Comparison of ENCODE assay signal across 9 cellular contexts in the genomic region with DNA sequence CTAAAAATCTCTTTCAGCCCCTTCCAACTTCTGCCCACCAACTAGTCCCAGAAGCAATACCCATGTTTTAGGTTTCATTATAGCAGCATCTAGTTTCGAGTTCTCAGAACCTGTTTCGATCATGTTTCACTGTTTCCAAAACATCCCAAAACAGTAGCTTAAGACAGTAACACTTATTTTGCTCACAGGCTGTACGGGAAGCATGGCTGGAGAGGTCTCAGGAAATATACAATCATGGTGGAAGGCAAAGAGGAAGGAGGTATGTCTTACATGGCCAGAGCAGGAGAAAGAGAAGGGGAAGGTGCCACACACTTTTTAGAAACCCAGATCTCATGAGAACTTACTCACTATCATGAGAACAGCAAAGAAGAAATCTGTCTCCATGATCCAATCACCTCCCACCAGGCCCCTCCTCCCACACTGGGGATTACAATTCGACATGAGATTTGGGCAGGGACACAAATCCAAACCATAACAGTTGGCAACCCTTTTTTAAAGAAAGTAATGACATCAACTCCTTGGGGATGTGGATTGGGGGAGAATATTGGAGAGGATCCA.
DNase-seq lines count a peak whose midpoint lies in the region; ATAC-seq and TF ChIP-seq lines count a peak whose summit lies in the region.
"Had no signal": no experiment of that assay in that cellular context is flagged by ENCODE, and none has a peak within 500 bp of the region (broad histone marks: within the 10 kb centered on the region; RNA-seq: fewer than 3 reads in every experiment).

No MANE protein-coding gene starts in this region.

- in situ Hi-C loops in GM13977 (cut with MboI; ENCODE audit: low pct_unique_long_range_greater_than_20kb, low sequenced_read_pairs, unreplicated experiment) = no loop called here

- H3K4me1 ChIP-seq in A673 (ENCODE audit: insufficient read depth, low read length, poor library complexity, severe bottlenecking) = no peaks in the 10 kb centered on the region
- H3K4me1 ChIP-seq in CD8-positive, alpha-beta memory T cell (ENCODE audit: insufficient read depth, low read length) = no peaks in the 10 kb centered on the region

- DNase-seq in A673 (ENCODE audit: low spot score) (peak; percentile 7), DMS153 (lab: John Stamatoyannopoulos, UW) (no peak), GM13977 (ENCODE audit: low spot score) (no peak), omental fat pad (ENCODE audit: low spot score) (no peak)
- no peak for DNase-seq in CD8-positive, alpha-beta memory T cell
- DNase-seq: Karpas-422 had no signal

- H3K27me3 ChIP-seq in A673 (replicated peaks; ENCODE audit: insufficient read depth, low read depth, low read length, poor library complexity) = no peaks in the 10 kb centered on the region
- H3K27me3 ChIP-seq in CD8-positive, alpha-beta memory T cell (ENCODE audit: insufficient read depth, low read length, poor library complexity, severe bottlenecking) = no peaks in the 10 kb centered on the region

- no peak for TF ChIP-seq CTCF in A673 (conservative IDR thresholded peaks at IDR 0.05; ENCODE audit: low read depth, low read length)
- no peak for TF ChIP-seq CTCF in GM13977 (IDR thresholded peaks at IDR 0.05; ENCODE audit: extremely low read depth, insufficient read depth, missing control alignments)
- TF ChIP-seq CTCF in omental fat pad (IDR thresholded peaks at IDR 0.05) = no peak

- H3K4me3 Mint-ChIP-seq in CD8-positive, alpha-beta memory T cell = no peak overlapping the region

- intact Hi-C loops in A673 (cut with micrococcal nuclease; ENCODE audit: unreplicated experiment) = no loop called here

- peaks cover 0 to 21% (median 7%) of the 10 kb centered on the region in 3 donors for H3K36me3 Mint-ChIP-seq in CD8-positive, alpha-beta memory T cell

- peaks cover 17 to 23% (median 19%) of the 10 kb centered on the region in 3 donors for H3K4me1 Mint-ChIP-seq in CD8-positive, alpha-beta memory T cell

- no peaks in the 10 kb centered on the region for H3K27me3 Mint-ChIP-seq in CD8-positive, alpha-beta memory T cell

- no TSS peak for BruUV-seq in A673 (replicated peaks; lab: Mats Ljungman, UMichigan)

- ATAC-seq in GM18867 (IDR thresholded peaks at IDR 0.05; ENCODE audit: unreplicated experiment) (peak; percentile 76), HG02610 (IDR thresholded peaks at IDR 0.05; ENCODE audit: unreplicated experiment) (peak; percentile 56), HG03521 (IDR thresholded peaks at IDR 0.05; ENCODE audit: unreplicated experiment) (peak; percentile 79), omental fat pad (ENCODE audit: low FRiP score) (no peak)

- H3K9me3 ChIP-seq in A673 (ENCODE audit: low read depth, low read length, poor library complexity, severe bottlenecking) = no peaks in the 10 kb centered on the region
- no peaks in the 10 kb centered on the region for H3K9me3 ChIP-seq in CD8-positive, alpha-beta memory T cell (ENCODE audit: low read length)

- no peak overlapping the region for H3K27ac ChIP-seq in A673 (ENCODE audit: low read depth, low read length, poor library complexity, severe bottlenecking)
- no peak overlapping the region for H3K27ac ChIP-seq in CD8-positive, alpha-beta memory T cell (ENCODE audit: low read depth, low read length)

- POLR2A ChIA-PET in A673 (lab: Charles Lee; ENCODE audit: low non-redundant PET) = no interaction called here
- POLR2A ChIA-PET in CD8-positive, alpha-beta memory T cell (lab: Charles Lee) = no interaction called here

- no peaks in the 10 kb centered on the region for H3K36me3 ChIP-seq in A673 (ENCODE audit: insufficient read depth, low read length, poor library complexity, severe bottlenecking)
- H3K36me3 ChIP-seq in CD8-positive, alpha-beta memory T cell (ENCODE audit: insufficient read depth, low read length) = no peaks in the 10 kb centered on the region

- CTCF ChIA-PET in A673 (lab: Charles Lee) = no interaction called here
- CTCF ChIA-PET in CD8-positive, alpha-beta memory T cell (lab: Charles Lee) = no interaction called here

- peaks cover 0 to 6% (median 0%) of the 10 kb centered on the region in 5 donors for H3K9me3 Mint-ChIP-seq in CD8-positive, alpha-beta memory T cell

- H3K4me3 ChIP-seq in A673 (ENCODE audit: low read depth, low read length, poor library complexity, severe bottlenecking) = no peak overlapping the region
- no peak overlapping the region for H3K4me3 ChIP-seq in CD8-positive, alpha-beta memory T cell (ENCODE audit: low read length)

- peak overlapping the region in 3 of 8 donors; percentile 7 to 37 (median 13) for H3K27ac Mint-ChIP-seq in CD8-positive, alpha-beta memory T cell
